Comparison of ENCODE assay signal across 26 cellular contexts in genomic region chr11:114604179-114604813, GRCh38. TPM values are rescaled to one million over a fixed set of nuclear protein-coding genes. Genes with fewer than 3 reads are reported as not detected.
"Had no signal": no experiment of that assay in that cellular context is flagged by ENCODE, and none has a peak within 500 bp of the region (broad histone marks: within the 10 kb centered on the region; RNA-seq: fewer than 3 reads in every experiment).

No MANE protein-coding gene starts in this region.

- FAIRE-seq: islet of Langerhans had no signal

- H3K4me3 ChIP-seq: gastrocnemius medialis, heart right ventricle, prostate gland, right lobe of liver, suprapubic skin, thyroid gland, uterus had no signal

- H3K9me3 ChIP-seq: gastrocnemius medialis, prostate gland, right lobe of liver, suprapubic skin, thyroid gland, uterus had no signal

- H3K36me3 ChIP-seq: gastrocnemius medialis, heart right ventricle, prostate gland, right lobe of liver, suprapubic skin, thyroid gland, uterus had no signal

- H3K27ac Mint-ChIP-seq: naive B cell; nephron; stimulated activated effector memory CD8-positive, alpha-beta T cell treated with anti-CD3 and anti-CD28 coated beads, Interleukin-12 subunit alpha, Interleukin-12 subunit beta, amount 100 ng/mL, for 72 hours; type B pancreatic cell had no signal

- H3K9me3 Mint-ChIP-seq: stimulated activated effector memory CD8-positive, alpha-beta T cell treated with anti-CD3 and anti-CD28 coated beads, Interleukin-12 subunit alpha, Interleukin-12 subunit beta, amount 100 ng/mL, for 72 hours had no signal

- H3K27me3 Mint-ChIP-seq: type B pancreatic cell had no signal

- H3K36me3 Mint-ChIP-seq: naive B cell; stimulated activated effector memory CD8-positive, alpha-beta T cell treated with anti-CD3 and anti-CD28 coated beads, Interleukin-12 subunit alpha, Interleukin-12 subunit beta, amount 100 ng/mL, for 72 hours; type B pancreatic cell had no signal

- DNase-seq: effector CD4-positive, alpha-beta T cell; gastrocnemius medialis; heart right ventricle; hypothalamus; kidney glomerular epithelial cell; naive B cell; occipital lobe; right lobe of liver; stimulated activated CD4-positive, alpha-beta T cell treated with anti-CD3 and anti-CD28 coated beads, Interleukin-4, amount 100 ng/mL, for 1 hour; stimulated activated CD8-positive, alpha-beta memory T cell treated with anti-CD3 and anti-CD28 coated beads, Interleukin-4, amount 100 ng/mL, for 48 hours; stimulated activated naive CD8-positive, alpha-beta T cell treated with anti-CD3 and anti-CD28 coated beads, Interleukin-15, Interleukin-2, amounts not matched to agents 100 U/mL and 50 U/mL, for 24 hours; thyroid gland; uterus had no signal

- H3K4me3 Mint-ChIP-seq: naive B cell; nephron; stimulated activated effector memory CD8-positive, alpha-beta T cell treated with anti-CD3 and anti-CD28 coated beads, Interleukin-12 subunit alpha, Interleukin-12 subunit beta, amount 100 ng/mL, for 72 hours; type B pancreatic cell had no signal

- H3K4me1 ChIP-seq: gastrocnemius medialis, heart right ventricle, parathyroid adenoma, prostate gland, right lobe of liver, suprapubic skin, thyroid gland, uterus had no signal

- H3K27me3 ChIP-seq: gastrocnemius medialis, heart right ventricle, right lobe of liver, suprapubic skin, thyroid gland, uterus had no signal

- H3K27ac ChIP-seq: gastrocnemius medialis, heart right ventricle, parathyroid adenoma, prostate gland, right lobe of liver, suprapubic skin, thyroid gland, uterus had no signal

- H3K4me1 Mint-ChIP-seq: naive B cell; nephron; stimulated activated effector memory CD8-positive, alpha-beta T cell treated with anti-CD3 and anti-CD28 coated beads, Interleukin-12 subunit alpha, Interleukin-12 subunit beta, amount 100 ng/mL, for 72 hours had no signal

RNA-seq across cellular contexts. Expression of gene NXPE4, which starts 8.7 kb away (rescaled TPM):
- total RNA-seq: dermis microvascular lymphatic vessel endothelial cell, esophagus mucosa, fibroblast of villous mesenchyme, heart right ventricle, liver, lung microvascular endothelial cell, occipital lobe, renal cortical epithelial cell, right lobe of liver, suprapubic skin, thyroid gland had no signal

RNA-seq across cellular contexts. Expression of gene NXPE1, which starts 44.6 kb away (rescaled TPM):
- total RNA-seq: dermis microvascular lymphatic vessel endothelial cell, esophagus mucosa, fibroblast of villous mesenchyme, heart right ventricle, liver, lung microvascular endothelial cell, occipital lobe, renal cortical epithelial cell, right lobe of liver, suprapubic skin, thyroid gland had no signal
